Comparison of ENCODE assay signal across 8 cellular contexts in genomic region chr4:88158360-88159136, GRCh38. TPM values are rescaled to one million over a fixed set of nuclear protein-coding genes. Genes with fewer than 3 reads are reported as not detected.
DNase-seq lines count a peak whose midpoint lies in the region; ATAC-seq and TF ChIP-seq lines count a peak whose summit lies in the region.

TSS of gene ABCG2 (minus strand) at chr4:88158639. CDS start at chr4:88139995, 18,644 bp downstream.

- no peak for TF ChIP-seq CTCF in endodermal cell (conservative IDR thresholded peaks at IDR 0.05)

- POLR2A ChIA-PET in CD4-positive, alpha-beta memory T cell (lab: Charles Lee; ENCODE audit: partially characterized antibody) = no interaction called here

- DNase-seq in CD4-positive, alpha-beta memory T cell = peak; percentile 13 to 43 (median 31)
- DNase-seq in HuH-7.5 (ENCODE audit: low spot score) (peak; percentile 23), endodermal cell (peak; percentile 85), middle frontal gyrus (ENCODE audit: extremely low spot score, low spot score) (peak; percentile 11), NCI-H1092 (lab: John Stamatoyannopoulos, UW) (no peak)
- peak; percentile 8 to 18 for DNase-seq in activated CD4-positive, alpha-beta T cell treated with anti-CD3 and anti-CD28 coated beads, Interleukin-2, amount 50 U/mL, for 24 hours (ENCODE audit: low read depth in 1 of 2, low spot score in 1 of 2)
- peak; percentile 29 to 45 for DNase-seq in stimulated activated CD8-positive, alpha-beta memory T cell treated with anti-CD3 and anti-CD28 coated beads, Interleukin-7, amount 100 ng/mL, for 48 hours (ENCODE audit: extremely low read depth in 1 of 2, low read depth in 1 of 2)

- no peaks in the 10 kb centered on the region for H3K36me3 Mint-ChIP-seq in CD4-positive, alpha-beta memory T cell
- no peaks in the 10 kb centered on the region for H3K36me3 Mint-ChIP-seq in endodermal cell (ENCODE audit: low read depth)

- H3K27ac Mint-ChIP-seq in CD4-positive, alpha-beta memory T cell = peak within 1 kb of the TSS in 3 of 7 donors; percentile 10 to 42 (median 36)
- peak within 1 kb of the TSS; percentile 75 for H3K27ac Mint-ChIP-seq in endodermal cell

- H3K9me3 ChIP-seq in CD4-positive, alpha-beta memory T cell (ENCODE audit: control insufficient read depth in 1 of 2, low read length in 2 of 2) = no peaks in the 10 kb centered on the region
- no peaks in the 10 kb centered on the region for H3K9me3 ChIP-seq in endodermal cell (ENCODE audit: control insufficient read depth, low read length)

- peaks cover 0 to 10% of the 10 kb centered on the region in 2 donors for H3K27me3 Mint-ChIP-seq in CD4-positive, alpha-beta memory T cell
- peaks cover 20% of the 10 kb centered on the region for H3K27me3 Mint-ChIP-seq in endodermal cell (ENCODE audit: insufficient read depth)

- H3K9ac ChIP-seq in endodermal cell (ENCODE audit: extremely low read depth, low read length, poor library complexity, severe bottlenecking) = no peak within 1 kb of the TSS

- CTCF ChIA-PET in CD4-positive, alpha-beta memory T cell (lab: Charles Lee; ENCODE audit: partially characterized antibody) = no interaction called here

- no peaks in the 10 kb centered on the region for H3K27me3 ChIP-seq in CD4-positive, alpha-beta memory T cell (ENCODE audit: insufficient read depth, low read length)
- peaks cover 29% of the 10 kb centered on the region for H3K27me3 ChIP-seq in endodermal cell (ENCODE audit: control insufficient read depth, insufficient read depth, low read length, poor library complexity, severe bottlenecking)

- H3K4me1 ChIP-seq in CD4-positive, alpha-beta memory T cell (ENCODE audit: insufficient read depth, low read length) = peaks cover 15% of the 10 kb centered on the region
- H3K4me1 ChIP-seq in endodermal cell (ENCODE audit: control insufficient read depth, insufficient read depth, low read length) = no peaks in the 10 kb centered on the region

- H3K4me3 Mint-ChIP-seq in CD4-positive, alpha-beta memory T cell = peak within 1 kb of the TSS; percentile 76 to 89 (median 80)
- H3K4me3 Mint-ChIP-seq in endodermal cell = peak within 1 kb of the TSS; percentile 57

- peak; percentile 47 for ATAC-seq in GM19467 (IDR thresholded peaks at IDR 0.05; ENCODE audit: unreplicated experiment)

- intact Hi-C loops in CD4-positive, alpha-beta memory T cell (cut with micrococcal nuclease) = no loop called here

- H3K36me3 ChIP-seq in CD4-positive, alpha-beta memory T cell (ENCODE audit: insufficient read depth, low read length) = no peaks in the 10 kb centered on the region
- H3K36me3 ChIP-seq in endodermal cell (ENCODE audit: control insufficient read depth, insufficient read depth, low read length) = no peaks in the 10 kb centered on the region

- WGBS in endodermal cell (ENCODE audit: insufficient coverage in 1 of 2, insufficient read length in 1 of 2), 2 experiments = 0 to 1% methylated on average over 13 to 71 of the region's 71 CpGs

- H3K4me1 Mint-ChIP-seq in CD4-positive, alpha-beta memory T cell = peaks cover 10 to 18% (median 14%) of the 10 kb centered on the region in 4 donors
- peaks cover 4% of the 10 kb centered on the region for H3K4me1 Mint-ChIP-seq in endodermal cell

- H3K4me3 ChIP-seq in CD4-positive, alpha-beta memory T cell (ENCODE audit: low read length in 2 of 2) = peak within 1 kb of the TSS; percentile 11 to 49
- peak within 1 kb of the TSS; percentile 83 for H3K4me3 ChIP-seq in endodermal cell (ENCODE audit: low read length)

- H3K27ac ChIP-seq in CD4-positive, alpha-beta memory T cell (ENCODE audit: low read depth, low read length) = no peak within 1 kb of the TSS
- H3K27ac ChIP-seq in endodermal cell (ENCODE audit: low read depth, low read length) = no peak within 1 kb of the TSS

- H3K9me3 Mint-ChIP-seq in CD4-positive, alpha-beta memory T cell = no peaks in the 10 kb centered on the region
- H3K9me3 Mint-ChIP-seq in endodermal cell = peaks cover 2% of the 10 kb centered on the region

RNA-seq across cellular contexts. Expression of gene ABCG2, which starts in this region (rescaled TPM):
- total RNA-seq in CD4-positive, alpha-beta memory T cell = under 1 TPM; 0.44 to 0.61 TPM
- polyA plus RNA-seq in CD4-positive, alpha-beta memory T cell = 1 to 10 TPM in 1 of 2 donors, under 1 TPM in 1; 0.81 to 1.4 TPM
- 1 to 10 TPM in 1 of 2 donors, under 1 TPM in 1; 0.31 to 4.0 TPM for total RNA-seq in endodermal cell
- polyA plus RNA-seq in endodermal cell (2013, experiment 1 of 2) = 0.36 TPM
- 1.2 TPM for polyA plus RNA-seq in endodermal cell (2013, experiment 2 of 2)
